In genomic region chr4:81807927-81808672, GRCh38 we compare ENCODE assay signal across 14 cellular contexts.
DNase-seq lines count a peak whose midpoint lies in the region; ATAC-seq, FAIRE-seq and TF ChIP-seq lines count a peak whose summit lies in the region.
"Had no signal": no experiment of that assay in that cellular context is flagged by ENCODE, and none has a peak within 500 bp of the region (broad histone marks: within the 10 kb centered on the region; RNA-seq: fewer than 3 reads in every experiment).

No MANE protein-coding gene starts in this region.

- H3K4me1 Mint-ChIP-seq in mesothelial cell of epicardium: peaks cover 5% of the 10 kb centered on the region
- H3K4me1 Mint-ChIP-seq: activated naive CD8-positive, alpha-beta T cell treated with anti-CD3 and anti-CD28 coated beads for 36 hours had no signal

- no peaks in the 10 kb centered on the region for H3K9me3 Mint-ChIP-seq in mesothelial cell of epicardium
- H3K9me3 Mint-ChIP-seq: activated naive CD8-positive, alpha-beta T cell treated with anti-CD3 and anti-CD28 coated beads for 36 hours had no signal

- H3K36me3 Mint-ChIP-seq in mesothelial cell of epicardium: no peaks in the 10 kb centered on the region

- no peak for FAIRE-seq in bronchial epithelial cell (lab: Jason Lieb, UNC)
- FAIRE-seq: colon, RCC 7860 had no signal

- H3K36me3 ChIP-seq in bronchial epithelial cell (ENCODE audit: control insufficient read depth, insufficient read depth, low read length): no peaks in the 10 kb centered on the region

- DNase-seq in DMS153 (lab: John Stamatoyannopoulos, UW) (peak; percentile 93), NCI-H1436 (lab: John Stamatoyannopoulos, UW) (peak; percentile 93), NCI-H524 (lab: John Stamatoyannopoulos, UW) (peak; percentile 80 to 84), bronchial epithelial cell (ENCODE audit: low read depth) (peak; percentile 15), HT-29 (ENCODE audit: low spot score) (no peak), mesothelial cell of epicardium (ENCODE audit: low spot score in 2 of 2, unreplicated experiment in 2 of 2) (no peak)
- DNase-seq: activated naive CD8-positive, alpha-beta T cell treated with anti-CD3 and anti-CD28 coated beads for 36 hours; stimulated activated naive CD4-positive, alpha-beta T cell; T1000 had no signal

- TF ChIP-seq CTCF in bronchial epithelial cell (IDR thresholded peaks at IDR 0.05; ENCODE audit: insufficient read depth, low read length, severe bottlenecking): no peak
- TF ChIP-seq CTCF in mesothelial cell of epicardium (IDR thresholded peaks at IDR 0.05; ENCODE audit: unreplicated experiment): no peak

- H3K27me3 Mint-ChIP-seq in mesothelial cell of epicardium (ENCODE audit: low read depth): peaks cover 16% of the 10 kb centered on the region
- H3K27me3 Mint-ChIP-seq: progenitor cell of endocrine pancreas had no signal

- no peak overlapping the region for H3K4me3 ChIP-seq in bronchial epithelial cell (ENCODE audit: low read depth, low read length)

- no peaks in the 10 kb centered on the region for H3K27me3 ChIP-seq in bronchial epithelial cell (ENCODE audit: control insufficient read depth, insufficient read depth, low read length)

- H3K4me3 Mint-ChIP-seq in mesothelial cell of epicardium: no peak overlapping the region
- H3K4me3 Mint-ChIP-seq: activated naive CD8-positive, alpha-beta T cell treated with anti-CD3 and anti-CD28 coated beads for 36 hours had no signal

- ATAC-seq in GM18502 (IDR thresholded peaks at IDR 0.05; ENCODE audit: poor library complexity, unreplicated experiment): no peak
- ATAC-seq in HG03280 (IDR thresholded peaks at IDR 0.05; ENCODE audit: unreplicated experiment): no peak

- no peak overlapping the region for H3K27ac Mint-ChIP-seq in mesothelial cell of epicardium
- H3K27ac Mint-ChIP-seq: activated naive CD8-positive, alpha-beta T cell treated with anti-CD3 and anti-CD28 coated beads for 36 hours; progenitor cell of endocrine pancreas had no signal

Comparison
In these comparisons a context has a peak if more than half of its experiments do, and no peak if none do; other contexts are left out.
1. DNase-seq: peak in DMS153 (single experiment), NCI-H1436 (single experiment), NCI-H524 (2 of 2) and bronchial epithelial cell (single experiment); none in HT-29 (single experiment) and mesothelial cell of epicardium (0 of 2).